11 cellular contexts compared by ENCODE assay signal in genomic region chr14:75401356-75401755, GRCh38. TPM values are rescaled to one million over a fixed set of nuclear protein-coding genes. Genes with fewer than 3 reads are reported as not detected.
DNase-seq lines count a peak whose midpoint lies in the region; ATAC-seq and TF ChIP-seq lines count a peak whose summit lies in the region.
"Had no signal": no experiment of that assay in that cellular context is flagged by ENCODE, and none has a peak within 500 bp of the region (broad histone marks: within the 10 kb centered on the region; RNA-seq: fewer than 3 reads in every experiment).

No MANE protein-coding gene starts in this region.

- intact Hi-C loops in left ventricle myocardium superior (cut with micrococcal nuclease) = no loop called here

- H3K79me2 ChIP-seq in parathyroid adenoma = no peaks in the 10 kb centered on the region

- TF ChIP-seq CTCF in parathyroid adenoma (IDR thresholded peaks at IDR 0.05) = no peak

- DNase-seq in amniotic epithelial cell (ENCODE audit: low read depth) (peak; percentile 77), left ventricle myocardium superior (peak; percentile 52), HuH-7.5 (ENCODE audit: low spot score) (no peak), SIG-M5 treated with dmso at 0.1 percent for 504 hours (lab: John Stamatoyannopoulos, UW; ENCODE audit: unreplicated experiment) (no peak)
- DNase-seq: COR-L47, NCI-H2171 had no signal

- H3K9me3 ChIP-seq in BLaER1 treated with 17β-estradiol and CSF1 and Interleukin-3, amounts not matched to agents 10 nM and 100 nM (replicated peaks in 1 of 11) = peaks cover 0 to 18% (median 7%) of the 10 kb centered on the region in 11 experiments; a peak in 12 of 22 replicates
- H3K9me3 ChIP-seq in parathyroid adenoma (ENCODE audit: control insufficient read depth, low read length) = no peaks in the 10 kb centered on the region
- H3K9me3 ChIP-seq: neutrophil had no signal

- H3K27ac ChIP-seq in BLaER1 treated with 17β-estradiol and CSF1 and Interleukin-3, amounts not matched to agents 10 nM and 100 nM = peak overlapping the region in 1 of 11 experiments; percentile 67; a peak in 1 of 22 replicates
- H3K27ac ChIP-seq in parathyroid adenoma = peak overlapping the region; percentile 84
- H3K27ac ChIP-seq: neutrophil had no signal

- no peaks in the 10 kb centered on the region for H4K20me1 ChIP-seq in BLaER1 treated with 17β-estradiol and CSF1 and Interleukin-3, amounts not matched to agents 10 nM and 100 nM

- H3K4me1 ChIP-seq in BLaER1 treated with 17β-estradiol and CSF1 and Interleukin-3, amounts not matched to agents 10 nM and 100 nM = peaks cover 22 to 34% (median 29%) of the 10 kb centered on the region in 10 experiments
- peaks cover 33% of the 10 kb centered on the region for H3K4me1 ChIP-seq in parathyroid adenoma

- H3K9ac ChIP-seq in BLaER1 treated with 17β-estradiol and CSF1 and Interleukin-3, amounts not matched to agents 10 nM and 100 nM = no peak overlapping the region
- no peak overlapping the region for H3K9ac ChIP-seq in parathyroid adenoma

- H2AFZ ChIP-seq in parathyroid adenoma = peak overlapping the region; percentile 51

- peak overlapping the region in 7 of 11 experiments; percentile 71 to 89 (median 82); a peak in 9 of 22 replicates for H3K4me2 ChIP-seq in BLaER1 treated with 17β-estradiol and CSF1 and Interleukin-3, amounts not matched to agents 10 nM and 100 nM
- no peak overlapping the region for H3K4me2 ChIP-seq in parathyroid adenoma (ENCODE audit: low read length)

- no peak overlapping the region for H3K4me3 ChIP-seq in BLaER1 treated with 17β-estradiol and CSF1 and Interleukin-3, amounts not matched to agents 10 nM and 100 nM
- no peak overlapping the region for H3K4me3 ChIP-seq in parathyroid adenoma (ENCODE audit: low read depth, low read length)

- H3K36me3 ChIP-seq in BLaER1 treated with 17β-estradiol and CSF1 and Interleukin-3, amounts not matched to agents 10 nM and 100 nM = no peaks in the 10 kb centered on the region
- no peaks in the 10 kb centered on the region for H3K36me3 ChIP-seq in parathyroid adenoma (ENCODE audit: control insufficient read depth, insufficient read depth, low read length)
- H3K36me3 ChIP-seq: neutrophil had no signal

- H3K27me3 ChIP-seq in BLaER1 treated with 17β-estradiol and CSF1 and Interleukin-3, amounts not matched to agents 10 nM and 100 nM = no peaks in the 10 kb centered on the region
- no peaks in the 10 kb centered on the region for H3K27me3 ChIP-seq in parathyroid adenoma (ENCODE audit: control insufficient read depth, insufficient read depth, low read length)
- H3K27me3 ChIP-seq: neutrophil had no signal

- ATAC-seq in left ventricle myocardium superior (peak; percentile 63), HG03457 (IDR thresholded peaks at IDR 0.05; ENCODE audit: unreplicated experiment) (no peak), GM18907 (IDR thresholded peaks at IDR 0.05; ENCODE audit: unreplicated experiment) (no peak)

RNA-seq across cellular contexts. Expression of gene JDP2, which starts 26.5 kb away (rescaled TPM):
- 24.7 TPM for total RNA-seq in left ventricle myocardium superior

Comparison
In these comparisons a context has a peak if more than half of its experiments do, and no peak if none do; other contexts are left out.
1. DNase-seq: peak in amniotic epithelial cell (single experiment) and left ventricle myocardium superior (single experiment); none in HuH-7.5 (single experiment) and SIG-M5 treated with dmso at 0.1 percent for 504 hours (single experiment).